ENCODE assay signal across 8 cellular contexts in genomic region chr1:6235302-6235680, GRCh38. TPM values are rescaled to one million over a fixed set of nuclear protein-coding genes. Genes with fewer than 3 reads are reported as not detected.
DNase-seq lines count a peak whose midpoint lies in the region; FAIRE-seq and TF ChIP-seq lines count a peak whose summit lies in the region.

No MANE protein-coding gene starts in this region.

- H3K36me3 ChIP-seq in bronchial epithelial cell (ENCODE audit: control insufficient read depth, insufficient read depth, low read length), result peaks cover 8% of the 10 kb centered on the region
- peaks cover 3% of the 10 kb centered on the region for H3K36me3 ChIP-seq in mucosa of stomach (ENCODE audit: control insufficient read depth, insufficient read depth, low read length)

- peak overlapping the region; percentile 93 for H3K4me3 Mint-ChIP-seq in activated naive CD4-positive, alpha-beta T cell treated with anti-CD3 and anti-CD28 coated beads, Interleukin-2, amount 50 U/mL, for 24 hours

- no peaks in the 10 kb centered on the region for H3K9me3 ChIP-seq in mucosa of stomach (ENCODE audit: control insufficient read depth, low read length)

- H3K27ac Mint-ChIP-seq in activated naive CD4-positive, alpha-beta T cell treated with anti-CD3 and anti-CD28 coated beads, Interleukin-2, amount 50 U/mL, for 24 hours, result peak overlapping the region; percentile 41

- H3K27me3 ChIP-seq in bronchial epithelial cell (ENCODE audit: control insufficient read depth, insufficient read depth, low read length) (no peaks in the 10 kb centered on the region), mucosa of stomach (ENCODE audit: control insufficient read depth, insufficient read depth, low read length) (peaks cover 15% of the 10 kb centered on the region)

- H3K36me3 Mint-ChIP-seq in activated naive CD4-positive, alpha-beta T cell treated with anti-CD3 and anti-CD28 coated beads, Interleukin-2, amount 50 U/mL, for 24 hours, result peaks cover 7% of the 10 kb centered on the region

- peaks cover 11% of the 10 kb centered on the region for H3K4me1 Mint-ChIP-seq in activated naive CD4-positive, alpha-beta T cell treated with anti-CD3 and anti-CD28 coated beads, Interleukin-2, amount 50 U/mL, for 24 hours

- peaks cover 4% of the 10 kb centered on the region for H3K27me3 Mint-ChIP-seq in activated naive CD4-positive, alpha-beta T cell treated with anti-CD3 and anti-CD28 coated beads, Interleukin-2, amount 50 U/mL, for 24 hours

- no peak for FAIRE-seq in bronchial epithelial cell (lab: Jason Lieb, UNC)

- no peak for DNase-seq in activated naive CD4-positive, alpha-beta T cell treated with Interleukin-2 at 50 U/mL for 16 hours
- no peak for DNase-seq in bronchial epithelial cell (ENCODE audit: low read depth)
- no peak for DNase-seq in SKM-1 (lab: John Stamatoyannopoulos, UW; ENCODE audit: unreplicated experiment)
- DNase-seq in ecto neural progenitor cell (ENCODE audit: low spot score), result no peak
- no peak for DNase-seq in NK-92 (lab: John Stamatoyannopoulos, UW; ENCODE audit: unreplicated experiment)

- peaks cover 10% of the 10 kb centered on the region for H3K4me1 ChIP-seq in mucosa of stomach (ENCODE audit: control insufficient read depth, insufficient read depth, low read length)

- H3K4me3 ChIP-seq in bronchial epithelial cell (ENCODE audit: low read depth, low read length) (peak overlapping the region; percentile 74), mucosa of stomach (ENCODE audit: low read length) (peak overlapping the region; percentile 73)

- no peaks in the 10 kb centered on the region for H3K9me3 Mint-ChIP-seq in activated naive CD4-positive, alpha-beta T cell treated with anti-CD3 and anti-CD28 coated beads, Interleukin-2, amount 50 U/mL, for 24 hours

- TF ChIP-seq CTCF in bronchial epithelial cell (IDR thresholded peaks at IDR 0.05; ENCODE audit: insufficient read depth, low read length, severe bottlenecking), result no peak

- TF ChIP-seq EP300 in Ishikawa (IDR thresholded peaks at IDR 0.05; ENCODE audit: borderline replicate concordance), result no peak

- peak overlapping the region; percentile 40 for H3K9ac ChIP-seq in mucosa of stomach (ENCODE audit: low read length)

- no peak for TF ChIP-seq RAD21 in Ishikawa (IDR thresholded peaks at IDR 0.05; ENCODE audit: low read depth)

TF ChIP-seq in Ishikawa, 13 proteins besides CTCF, POLR2A, EP300 and RAD21:
- TF ChIP-seq USF1 (IDR thresholded peaks at IDR 0.05) (no peak), EGR1 (IDR thresholded peaks at IDR 0.05) (peak; percentile 13; the same call in 1 of the 2 replicates), CEBPB (IDR thresholded peaks at IDR 0.05) (no peak)

RNA-seq across cellular contexts. Expression of gene ICMT, which starts 0.5 kb away (rescaled TPM):
- 43.3 and 53.4 TPM in 2 replicates for total RNA-seq in bronchial epithelial cell

RNA-seq across cellular contexts. Expression of gene HES3, which starts 8.7 kb away (rescaled TPM):
- not detected in 2 replicates for total RNA-seq in bronchial epithelial cell

RNA-seq across cellular contexts. Expression of gene GPR153, which starts 25.6 kb away (rescaled TPM):
- total RNA-seq in bronchial epithelial cell, result 16.5 and 44.2 TPM in 2 replicates

RNA-seq across cellular contexts. Expression of gene RNF207, which starts 29.4 kb away (rescaled TPM):
- 6.4 and 6.6 TPM in 2 replicates for total RNA-seq in bronchial epithelial cell

RNA-seq across cellular contexts. Expression of gene RPL22, which starts 35.9 kb away (rescaled TPM):
- 153 and 194 TPM in 2 replicates for total RNA-seq in bronchial epithelial cell
